ENCODE assay signal across 30 cellular contexts in genomic region chr2:64045938-64046337, GRCh38.
"Had no signal": no experiment of that assay in that cellular context is flagged by ENCODE, and none has a peak within 500 bp of the region (broad histone marks: within the 10 kb centered on the region; RNA-seq: fewer than 3 reads in every experiment).

No MANE protein-coding gene starts in this region.

- FAIRE-seq: colon had no signal

- H3K4me1 ChIP-seq: gastroesophageal sphincter had no signal

- DNase-seq: activated CD4-positive, alpha-beta memory T cell treated with anti-CD3 and anti-CD28 coated beads for 36 hours; activated CD4-positive, alpha-beta T cell treated with anti-CD3 and anti-CD28 coated beads for 36 hours; activated CD4-positive, alpha-beta T cell treated with anti-CD3 and anti-CD28 coated beads, Interleukin-2, amount 10 ng/mL, durations not matched to agents 24 days and 14 days; activated CD4-positive, CD25-positive, alpha-beta regulatory T cell; activated CD4-positive, CD25-positive, alpha-beta regulatory T cell treated with anti-CD3 and anti-CD28 coated beads, Interleukin-2, amount 50 U/mL, for 72 hours; activated CD8-positive, alpha-beta memory T cell treated with anti-CD3 and anti-CD28 coated beads, Interleukin-2, amount 10 ng/mL, durations not matched to agents 7 days and 5 days; activated CD8-positive, alpha-beta memory T cell treated with anti-CD3 and anti-CD28 coated beads, Interleukin-2, amount 50 U/mL, for 4 hours; activated CD8-positive, alpha-beta T cell treated with anti-CD3 and anti-CD28 coated beads, Interleukin-2, amount 10 ng/mL, durations not matched to agents 7 days and 5 days; activated effector memory CD4-positive, alpha-beta T cell treated with anti-CD3 and anti-CD28 coated beads, Interleukin-2, amount 50 U/mL, for 16 hours; activated naive CD4-positive, alpha-beta T cell treated with anti-CD3 and anti-CD28 coated beads for 36 hours; activated naive CD8-positive, alpha-beta T cell treated with anti-CD3 and anti-CD28 coated beads for 36 hours; activated naive CD8-positive, alpha-beta T cell treated with anti-CD3 and anti-CD28 coated beads, Interleukin-2, amount 50 U/mL, for 24 hours; activated T-cell treated with anti-CD3 and anti-CD28 coated beads, Interleukin-2, amount 50 U/mL, for 1 hour; activated T-cell treated with anti-CD3 and anti-CD28 coated beads, Interleukin-2, amount 50 U/mL, for 48 hours; adrenal gland; amygdala; aorta; body of pancreas; caudate nucleus; cortex of kidney; dermis blood vessel endothelial cell; effector CD4-positive, alpha-beta T cell; effector memory CD8-positive, alpha-beta T cell; erythroblast; esophagus squamous epithelium; foreskin melanocyte; heart right ventricle; T-helper 2 cell had no signal

- H3K9me3 ChIP-seq: adrenal gland, body of pancreas, esophagus squamous epithelium, gastroesophageal sphincter, heart right ventricle had no signal

- H3K27me3 ChIP-seq: adrenal gland, body of pancreas, esophagus squamous epithelium, gastroesophageal sphincter, heart right ventricle had no signal

- H3K36me3 ChIP-seq: adrenal gland, esophagus squamous epithelium, gastroesophageal sphincter, heart right ventricle had no signal

- H3K27ac ChIP-seq: adrenal gland, body of pancreas, esophagus squamous epithelium, gastroesophageal sphincter, heart right ventricle had no signal

- ATAC-seq: activated CD4-positive, alpha-beta T cell treated with anti-CD3 and anti-CD28 coated beads for 36 hours; activated CD8-positive, alpha-beta memory T cell treated with anti-CD3 and anti-CD28 coated beads, Interleukin-2, amount 10 ng/mL, durations not matched to agents 7 days and 5 days; activated CD8-positive, alpha-beta T cell treated with anti-CD3 and anti-CD28 coated beads, Interleukin-2, amount 10 ng/mL, durations not matched to agents 7 days and 5 days; activated naive CD8-positive, alpha-beta T cell treated with anti-CD3 and anti-CD28 coated beads, Interleukin-2, amount 50 U/mL, for 24 hours; body of pancreas; effector memory CD8-positive, alpha-beta T cell; gastroesophageal sphincter; heart right ventricle had no signal

- H3K4me3 ChIP-seq: adrenal gland, body of pancreas, esophagus squamous epithelium, gastroesophageal sphincter, heart right ventricle had no signal
